26 cellular contexts compared by ENCODE assay signal in genomic region chr7:125490167-125490566, GRCh38.
"Had no signal": no experiment of that assay in that cellular context is flagged by ENCODE, and none has a peak within 500 bp of the region (broad histone marks: within the 10 kb centered on the region; RNA-seq: fewer than 3 reads in every experiment).

No MANE protein-coding gene starts in this region.

- ATAC-seq: effector memory CD8-positive, alpha-beta T cell; esophagus mucosa; foreskin keratinocyte; gastrocnemius medialis; gastroesophageal sphincter; heart left ventricle; heart right ventricle had no signal

- FAIRE-seq: colon, endometrium, endothelial cell of umbilical vein, frontal cortex had no signal

- H3K36me3 ChIP-seq: colonic mucosa, esophagus muscularis mucosa, esophagus squamous epithelium, gastrocnemius medialis, gastroesophageal sphincter, heart left ventricle, heart right ventricle had no signal

- H3K4me1 ChIP-seq: colonic mucosa, esophagus muscularis mucosa, esophagus squamous epithelium, foreskin keratinocyte, gastrocnemius medialis, gastroesophageal sphincter, heart left ventricle, heart right ventricle had no signal

- H3K27ac ChIP-seq: colonic mucosa, coronary artery, epithelial cell of prostate, esophagus muscularis mucosa, esophagus squamous epithelium, foreskin keratinocyte, gastrocnemius medialis, gastroesophageal sphincter, heart left ventricle, heart right ventricle had no signal

- H3K4me3 ChIP-seq: colonic mucosa, coronary artery, esophagus muscularis mucosa, esophagus squamous epithelium, gastrocnemius medialis, gastroesophageal sphincter, heart left ventricle, heart right ventricle had no signal

- H3K9me3 ChIP-seq: colonic mucosa, esophagus muscularis mucosa, esophagus squamous epithelium, gastrocnemius medialis, gastroesophageal sphincter, heart left ventricle, heart right ventricle had no signal

- DNase-seq: colonic mucosa; cortex of kidney; dermis blood vessel endothelial cell; effector CD4-positive, alpha-beta T cell; effector CD8-positive, alpha-beta T cell; effector memory CD4-positive, alpha-beta T cell; effector memory CD8-positive, alpha-beta T cell; endodermal cell; erythroblast; esophagus squamous epithelium; foreskin fibroblast; foreskin keratinocyte; gastrocnemius medialis; glutamatergic neuron; heart left ventricle; heart right ventricle had no signal

- H3K27me3 ChIP-seq: colonic mucosa, dorsolateral prefrontal cortex, esophagus muscularis mucosa, esophagus squamous epithelium, foreskin keratinocyte, gastrocnemius medialis, gastroesophageal sphincter, heart left ventricle, heart right ventricle had no signal
